Comparison of ENCODE assay signal across 15 cellular contexts in the genomic region with DNA sequence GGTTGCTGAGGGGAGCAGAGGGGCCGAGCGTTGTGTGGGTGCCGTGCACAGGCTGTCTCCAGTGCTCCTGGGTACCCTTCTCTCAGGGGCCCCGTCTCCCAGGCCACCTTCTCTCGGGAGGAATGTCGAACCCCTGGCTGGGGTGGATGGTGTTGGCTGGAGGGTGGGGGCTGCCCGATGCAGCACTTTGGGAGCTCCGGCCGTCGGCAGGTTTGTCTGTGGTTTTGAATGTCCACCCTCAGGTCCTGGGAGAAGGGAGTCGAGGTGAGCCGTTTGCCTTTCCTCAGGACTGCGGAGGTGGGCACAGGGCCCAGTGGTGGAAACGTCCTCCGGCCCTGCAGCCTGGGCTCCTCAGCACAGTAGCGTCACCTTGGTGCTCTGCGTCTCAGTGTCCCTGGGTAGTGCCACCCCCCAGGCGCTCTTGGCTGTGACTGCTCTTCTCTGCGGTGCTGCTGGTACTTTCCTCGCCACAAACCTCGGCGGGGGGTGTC. TPM values are rescaled to one million over a fixed set of nuclear protein-coding genes. Genes with fewer than 3 reads are reported as not detected.
A peak's percentile ranks its signal among the peaks of the same experiment; 100 is the strongest.
DNase-seq lines count a peak whose midpoint lies in the region; ATAC-seq and TF ChIP-seq lines count a peak whose summit lies in the region.
"Had no signal": no experiment of that assay in that cellular context is flagged by ENCODE, and none has a peak within 500 bp of the region (broad histone marks: within the 10 kb centered on the region; RNA-seq: fewer than 3 reads in every experiment).

No MANE protein-coding gene starts in this region.

- H3K27ac Mint-ChIP-seq in endothelial cell (ENCODE audit: unreplicated experiment), result no peak overlapping the region
- H3K27ac Mint-ChIP-seq: B cell; CD8-positive, alpha-beta T cell; GM23338 had no signal

- H3K27ac ChIP-seq in right cardiac atrium (ENCODE audit: low read length) (peak overlapping the region; percentile 69), stomach smooth muscle (ENCODE audit: low read length) (peak overlapping the region; percentile 18), tibial nerve (no peak overlapping the region)
- H3K27ac ChIP-seq: PC-9 had no signal

- peaks cover 7% of the 10 kb centered on the region for H3K36me3 Mint-ChIP-seq in endothelial cell (ENCODE audit: low read depth, unreplicated experiment)

- TF ChIP-seq POLR2A in tibial nerve (IDR thresholded peaks at IDR 0.05), result no peak

- H3K4me1 ChIP-seq in NT2/D1 (ENCODE audit: insufficient read depth, insufficient read length) (peaks cover 51% of the 10 kb centered on the region), right cardiac atrium (ENCODE audit: control insufficient read depth, insufficient read depth, low read length) (peaks cover 13% of the 10 kb centered on the region), stomach smooth muscle (ENCODE audit: control insufficient read depth, insufficient read depth, low read length) (peaks cover 66% of the 10 kb centered on the region), tibial nerve (peaks cover 0 to 55% (median 15%) of the 10 kb centered on the region in 4 donors)

- H3K4me3 ChIP-seq in NT2/D1 (ENCODE audit: insufficient read length, low read depth), result no peak overlapping the region
- no peak overlapping the region for H3K4me3 ChIP-seq in right cardiac atrium (ENCODE audit: low read length)
- no peak overlapping the region for H3K4me3 ChIP-seq in stomach smooth muscle (ENCODE audit: low read length in 2 of 2)
- H3K4me3 ChIP-seq in tibial nerve, result no peak overlapping the region
- H3K4me3 ChIP-seq: GM23338, PC-9 had no signal

- intact Hi-C loops in right cardiac atrium (cut with DNase I), result loop anchor here in 1 of 4 donors (10.0 kb wide), 1 partner anchor 60 kb away; no protein-coding TSS in a partner anchor

- ATAC-seq in right cardiac atrium, result no peak
- ATAC-seq in GM19467 (IDR thresholded peaks at IDR 0.05; ENCODE audit: unreplicated experiment), result no peak
- ATAC-seq: CD8-positive, alpha-beta T cell; GM23338 had no signal

- peaks cover 6% of the 10 kb centered on the region for H3K27me3 Mint-ChIP-seq in endothelial cell (ENCODE audit: unreplicated experiment)
- H3K27me3 Mint-ChIP-seq: B cell had no signal

- WGBS in right cardiac atrium, result 77% methylated on average over 22 of the region's 22 CpGs
- WGBS in tibial nerve, 2 donors, result 92 to 94% methylated on average over 15 to 22 of the region's 22 CpGs

- no peaks in the 10 kb centered on the region for H3K9me3 ChIP-seq in NT2/D1 (ENCODE audit: insufficient read depth, low read length)
- no peaks in the 10 kb centered on the region for H3K9me3 ChIP-seq in right cardiac atrium (ENCODE audit: control insufficient read depth, low read length)
- H3K9me3 ChIP-seq in stomach smooth muscle (ENCODE audit: control insufficient read depth in 2 of 2, low read length in 2 of 2), result no peaks in the 10 kb centered on the region
- H3K9me3 ChIP-seq in tibial nerve, result no peaks in the 10 kb centered on the region

- TF ChIP-seq EP300 in tibial nerve (IDR thresholded peaks at IDR 0.05), result no peak

- peaks cover 92% of the 10 kb centered on the region for H3K36me3 ChIP-seq in NT2/D1 (ENCODE audit: insufficient read depth, insufficient read length, low read length)
- peaks cover 0 to 2% of the 10 kb centered on the region in 2 donors for H3K36me3 ChIP-seq in stomach smooth muscle (ENCODE audit: control insufficient read depth in 2 of 2, insufficient read depth in 2 of 2, low read length in 2 of 2)
- H3K36me3 ChIP-seq in tibial nerve, result peaks cover 0 to 39% (median 0%) of the 10 kb centered on the region in 3 donors

- TF ChIP-seq CTCF in endothelial cell (IDR thresholded peaks at IDR 0.05; ENCODE audit: unreplicated experiment) (no peak), tibial nerve (IDR thresholded peaks at IDR 0.05) (no peak)

- DNase-seq in NT2/D1 (ENCODE audit: low read depth, low spot score) (no peak), endothelial cell (ENCODE audit: low spot score) (no peak), right cardiac atrium (peak; percentile 16 to 63 (median 51)), tibial nerve (ENCODE audit: low spot score in 2 of 2) (no peak), dermis blood vessel endothelial cell (no peak)
- no peak for DNase-seq in stimulated activated CD8-positive, alpha-beta memory T cell treated with anti-CD3 and anti-CD28 coated beads, Interleukin-4, amount 100 ng/mL, for 48 hours
- DNase-seq: CD8-positive, alpha-beta T cell; NCI-H1092 treated with DMSO at 0.1 percent for 48 hours; NCI-H1694 treated with DMSO at 0.1 percent for 48 hours; NCI-H69; PC-9 had no signal

- H3K27me3 ChIP-seq in NT2/D1 (ENCODE audit: insufficient read depth, insufficient read length) (no peaks in the 10 kb centered on the region), right cardiac atrium (ENCODE audit: control insufficient read depth, insufficient read depth) (no peaks in the 10 kb centered on the region), stomach smooth muscle (ENCODE audit: control insufficient read depth in 1 of 2, insufficient read depth in 2 of 2, low read length in 2 of 2) (no peaks in the 10 kb centered on the region), tibial nerve (no peaks in the 10 kb centered on the region)

- H3K9ac ChIP-seq in NT2/D1 (ENCODE audit: insufficient read length, low read depth) (peak overlapping the region; percentile 39), stomach smooth muscle (ENCODE audit: low read length in 2 of 2) (no peak overlapping the region)

- no peaks in the 10 kb centered on the region for H3K4me1 Mint-ChIP-seq in endothelial cell (ENCODE audit: unreplicated experiment)

- no peaks in the 10 kb centered on the region for H3K9me3 Mint-ChIP-seq in endothelial cell (ENCODE audit: unreplicated experiment)
- H3K9me3 Mint-ChIP-seq: CD8-positive, alpha-beta T cell; GM23338 had no signal

- peak overlapping the region; percentile 56 for H3K4me3 Mint-ChIP-seq in endothelial cell (ENCODE audit: unreplicated experiment)
- H3K4me3 Mint-ChIP-seq: B cell; CD8-positive, alpha-beta T cell; GM23338 had no signal

RNA-seq across cellular contexts. Expression of a gene that starts 14.5 kb away (rescaled TPM):
- total RNA-seq in endothelial cell (ENCODE audit: unreplicated experiment) (13.7 TPM), right cardiac atrium (10 to 100 TPM; 19.2 to 26.5 (median 24.1) TPM), tibial nerve (10 to 100 TPM in 2 of 4 donors, 1 to 10 TPM in 2; 3.7 to 19.8 (median 13.3) TPM), dermis blood vessel endothelial cell (24.8 and 32.7 TPM in 2 replicates)
- 25.1 TPM for polyA plus RNA-seq in right cardiac atrium

RNA-seq across cellular contexts. Expression of a gene that starts 33.6 kb away (rescaled TPM):
- total RNA-seq in endothelial cell (ENCODE audit: unreplicated experiment), result 21.3 TPM
- 10 to 100 TPM; 19.1 to 46.5 (median 33.7) TPM for total RNA-seq in right cardiac atrium
- 11.9 TPM for polyA plus RNA-seq in right cardiac atrium
- 10 to 100 TPM; 32.7 to 87.3 (median 56.2) TPM for total RNA-seq in tibial nerve
- 0.05 and 0.34 TPM in 2 replicates for total RNA-seq in dermis blood vessel endothelial cell

Comparison
In these comparisons a context has a peak if more than half of its experiments do, and no peak if none do; other contexts are left out.
1. DNase-seq: peak in right cardiac atrium (3 of 3); none in NT2/D1 (single experiment), endothelial cell (single experiment), tibial nerve (0 of 2), dermis blood vessel endothelial cell (single experiment) and stimulated activated CD8-positive, alpha-beta memory T cell treated with anti-CD3 and anti-CD28 coated beads, Interleukin-4, amount 100 ng/mL, for 48 hours (single experiment).
2. H3K27ac ChIP-seq: peak in right cardiac atrium (single experiment) and stomach smooth muscle (single experiment); none in tibial nerve (0 of 4).
3. RNA of a gene that starts 33.6 kb away (total RNA-seq): 32.7 to 87.3 TPM in tibial nerve, 19.1 to 46.5 TPM in right cardiac atrium and 21.3 TPM in endothelial cell (single experiment); 0.05 to 0.34 TPM in dermis blood vessel endothelial cell; every median in the first group is over 10 times any median in the second.